In genomic region chr13:99766641-99767045, GRCh38 we compare ENCODE assay signal across 16 cellular contexts.
A peak's percentile ranks its signal among the peaks of the same experiment; 100 is the strongest.
DNase-seq lines count a peak whose midpoint lies in the region; TF ChIP-seq lines count a peak whose summit lies in the region.
"Had no signal": no experiment of that assay in that cellular context is flagged by ENCODE, and none has a peak within 500 bp of the region (broad histone marks: within the 10 kb centered on the region; RNA-seq: fewer than 3 reads in every experiment).

No MANE protein-coding gene starts in this region.

- H3K79me2 ChIP-seq in H9 (ENCODE audit: insufficient read depth, low read length), result no peaks in the 10 kb centered on the region
- H3K79me2 ChIP-seq in OCI-LY1 (ENCODE audit: insufficient read depth, low read length), result no peaks in the 10 kb centered on the region

- no peak overlapping the region for H3K56ac ChIP-seq in H9 (ENCODE audit: insufficient read length, low read depth, low read length)

- intact Hi-C loops in A673 (cut with micrococcal nuclease; ENCODE audit: unreplicated experiment) (loop anchor here (2.0 kb wide), 1 partner anchor 468 kb away; no protein-coding TSS in a partner anchor), vagina (cut with DNase I) (no loop called here)

- DNase-seq in A673 (ENCODE audit: low spot score) (peak; percentile 74), H9 (peak; percentile 61), glomerular visceral epithelial cell (ENCODE audit: extremely low spot score) (peak; percentile 12), vagina (ENCODE audit: extremely low spot score in 2 of 2) (no peak), GM13977 (ENCODE audit: low spot score) (no peak), NCI-H345 (lab: John Stamatoyannopoulos, UW) (no peak), GM03348 (ENCODE audit: low spot score) (no peak)
- DNase-seq: activated CD4-positive, alpha-beta T cell treated with anti-CD3 and anti-CD28 coated beads for 48 hours; kidney glomerular epithelial cell; natural killer cell; small intestine had no signal

- peaks cover 16 to 36% of the 10 kb centered on the region in 2 experiments for H3K9me3 Mint-ChIP-seq in H9

- H3K4me3 Mint-ChIP-seq in H9, result no peak overlapping the region
- H3K4me3 Mint-ChIP-seq: activated T-helper 17 cell treated with anti-CD3 and anti-CD28 coated beads, Interleukin-2, amount 50 U/mL, for 72 hours; natural killer cell had no signal

- no peak overlapping the region for H2BK120ac ChIP-seq in H9 (ENCODE audit: low read depth, low read length, poor library complexity, severe bottlenecking)

- no peaks in the 10 kb centered on the region for H3F3A ChIP-seq in OCI-LY1 (ENCODE audit: insufficient read depth, low read length)

- H2AFZ ChIP-seq in H9 (ENCODE audit: low read length), result no peak overlapping the region
- no peak overlapping the region for H2AFZ ChIP-seq in OCI-LY1 (ENCODE audit: low read length)

- H3K36me3 Mint-ChIP-seq in H9 (ENCODE audit: insufficient read depth in 1 of 3, low read depth in 3 of 3), result peaks cover 14 to 44% (median 35%) of the 10 kb centered on the region in 3 experiments

- H3K79me1 ChIP-seq in H9 (ENCODE audit: insufficient read depth, low read depth, low read length, poor library complexity, severe bottlenecking), result no peaks in the 10 kb centered on the region

- H3K9me3 ChIP-seq in A673 (ENCODE audit: low read depth, low read length, poor library complexity, severe bottlenecking) (peaks cover 2% of the 10 kb centered on the region), H9 (ENCODE audit: control insufficient read depth, low read depth, low read length) (peaks cover under 1% of the 10 kb centered on the region), OCI-LY1 (ENCODE audit: low read length) (peaks cover 3% of the 10 kb centered on the region; the same call in 1 of the 2 replicates), vagina (peaks cover 13% of the 10 kb centered on the region)

- no peaks in the 10 kb centered on the region for H3K27me3 Mint-ChIP-seq in H9 (ENCODE audit: low read depth)
- H3K27me3 Mint-ChIP-seq: activated T-helper 17 cell treated with anti-CD3 and anti-CD28 coated beads, Interleukin-2, amount 50 U/mL, for 72 hours had no signal

- no peak overlapping the region for H3K4ac ChIP-seq in H9 (ENCODE audit: low read depth, low read length)

- CTCF ChIA-PET in A673 (lab: Charles Lee), result interaction anchor here (1.1 kb wide), 1 partner anchor 531 kb away, joined by 3 read pairs; no protein-coding TSS in a partner anchor

- H2BK12ac ChIP-seq in H9 (ENCODE audit: insufficient read length, low read depth, low read length), result no peak overlapping the region

- no peaks in the 10 kb centered on the region for H3K27me3 ChIP-seq in A673 (replicated peaks; ENCODE audit: insufficient read depth, low read depth, low read length, poor library complexity)
- H3K27me3 ChIP-seq in H9 (ENCODE audit: insufficient read depth, low read length), result no peaks in the 10 kb centered on the region
- H3K27me3 ChIP-seq in OCI-LY1 (ENCODE audit: insufficient read depth, low read length), result no peaks in the 10 kb centered on the region
- H3K27me3 ChIP-seq in vagina, result no peaks in the 10 kb centered on the region
- H3K27me3 ChIP-seq: BLaER1, cardiac muscle cell, esophagus muscularis mucosa had no signal

- H4K8ac ChIP-seq in H9 (replicated peaks; ENCODE audit: insufficient read length, low read depth, low read length), result no peak overlapping the region

- H4K20me1 ChIP-seq in H9 (ENCODE audit: control insufficient read depth, insufficient read depth, insufficient read length) (no peaks in the 10 kb centered on the region), OCI-LY1 (ENCODE audit: insufficient read depth, low read length) (no peaks in the 10 kb centered on the region)
- H4K20me1 ChIP-seq: BLaER1 had no signal

- BruUV-seq in A673 (replicated peaks; lab: Mats Ljungman, UMichigan), result no TSS peak

- POLR2A ChIA-PET in A673 (lab: Charles Lee; ENCODE audit: low non-redundant PET), result no interaction called here

- no peak for TF ChIP-seq POLR2A in vagina (IDR thresholded peaks at IDR 0.05)

- TF ChIP-seq CTCF in A673 (conservative IDR thresholded peaks at IDR 0.05; ENCODE audit: low read depth, low read length), result peak; percentile 63
- TF ChIP-seq CTCF in H9 (conservative IDR thresholded peaks at IDR 0.05), result peak; percentile 84
- TF ChIP-seq CTCF in OCI-LY1 (IDR thresholded peaks at IDR 0.05; ENCODE audit: low read length), result peak; percentile 19; the same call in 1 of the 2 replicates
- no peak for TF ChIP-seq CTCF in vagina (IDR thresholded peaks at IDR 0.05)
- no peak for TF ChIP-seq CTCF in GM13977 (IDR thresholded peaks at IDR 0.05; ENCODE audit: extremely low read depth, insufficient read depth, missing control alignments)

- peaks cover 32% of the 10 kb centered on the region in 2 experiments for H3K4me1 Mint-ChIP-seq in H9
- H3K4me1 Mint-ChIP-seq: activated T-helper 17 cell treated with anti-CD3 and anti-CD28 coated beads, Interleukin-2, amount 50 U/mL, for 72 hours; natural killer cell had no signal

- H3K23ac ChIP-seq in H9 (ENCODE audit: insufficient read length, low read depth, low read length), result no peak overlapping the region

- H3T11ph ChIP-seq in H9 (ENCODE audit: low read length), result no peak overlapping the region

- no peak overlapping the region for H2BK20ac ChIP-seq in H9 (ENCODE audit: low read depth, low read length, poor library complexity, severe bottlenecking)

- peak overlapping the region; percentile 10 to 81 (median 78) for H3K27ac Mint-ChIP-seq in H9
- H3K27ac Mint-ChIP-seq: activated T-helper 17 cell treated with anti-CD3 and anti-CD28 coated beads, Interleukin-2, amount 50 U/mL, for 72 hours; natural killer cell had no signal

- H3K9me2 ChIP-seq in OCI-LY1 (ENCODE audit: low read depth, low read length), result no peaks in the 10 kb centered on the region

- no peak overlapping the region for H3K4me2 ChIP-seq in H9 (ENCODE audit: insufficient read depth, insufficient read length, low read length)
- no peak overlapping the region for H3K4me2 ChIP-seq in OCI-LY1 (ENCODE audit: low read length)
- H3K4me2 ChIP-seq: BLaER1 had no signal

- whole genome bisulfite sequencing in H9 (ENCODE audit: extremely low coverage, insufficient read length, low lambda C conversion rate), result no CpG with 5 or more reads among the region's 2 CpGs

- H3K18ac ChIP-seq in H9 (ENCODE audit: insufficient read length, low read depth, low read length), result no peak overlapping the region

- H2AK5ac ChIP-seq in H9 (ENCODE audit: insufficient read length, low read length), result no peak overlapping the region

- in situ Hi-C loops in GM13977 (cut with MboI; ENCODE audit: low pct_unique_long_range_greater_than_20kb, low sequenced_read_pairs, unreplicated experiment), result no loop called here

- H4K5ac ChIP-seq in H9 (ENCODE audit: insufficient read length, low read depth, low read length), result no peak overlapping the region

- no peak overlapping the region for H2BK15ac ChIP-seq in H9 (ENCODE audit: low read depth, low read length)

- H3K9ac ChIP-seq in H9 (ENCODE audit: extremely low read depth, insufficient read length, low read length) (no peak overlapping the region), OCI-LY1 (ENCODE audit: low read length) (no peak overlapping the region)
- H3K9ac ChIP-seq: BLaER1 had no signal

- H3K4me3 ChIP-seq in A673 (ENCODE audit: low read depth, low read length, poor library complexity, severe bottlenecking) (no peak overlapping the region), OCI-LY1 (ENCODE audit: low read depth, low read length, poor library complexity, severe bottlenecking) (no peak overlapping the region), vagina (no peak overlapping the region)
- H3K4me3 ChIP-seq: BLaER1, cardiac muscle cell, esophagus muscularis mucosa had no signal

- no peak overlapping the region for H3K14ac ChIP-seq in H9 (ENCODE audit: insufficient read depth, low read length)

- no peak overlapping the region for H2BK5ac ChIP-seq in H9 (ENCODE audit: insufficient read length, low read length)

- no peak overlapping the region for H4K91ac ChIP-seq in H9 (ENCODE audit: insufficient read length, low read depth, low read length)

- H3K4me1 ChIP-seq in A673 (ENCODE audit: insufficient read depth, low read length, poor library complexity, severe bottlenecking), result no peaks in the 10 kb centered on the region
- peaks cover 8% of the 10 kb centered on the region; the same call in 1 of the 2 replicates for H3K4me1 ChIP-seq in H9 (ENCODE audit: insufficient read depth, low read length)
- no peaks in the 10 kb centered on the region for H3K4me1 ChIP-seq in OCI-LY1 (ENCODE audit: insufficient read depth, low read length, severe bottlenecking)
- no peaks in the 10 kb centered on the region for H3K4me1 ChIP-seq in vagina
- H3K4me1 ChIP-seq: BLaER1, esophagus muscularis mucosa had no signal

- H3K36me3 ChIP-seq in A673 (ENCODE audit: insufficient read depth, low read length, poor library complexity, severe bottlenecking) (no peaks in the 10 kb centered on the region), OCI-LY1 (ENCODE audit: insufficient read depth, low read length) (no peaks in the 10 kb centered on the region), vagina (no peaks in the 10 kb centered on the region)
- H3K36me3 ChIP-seq: BLaER1, cardiac muscle cell, esophagus muscularis mucosa had no signal

- H3K23me2 ChIP-seq in H9 (ENCODE audit: insufficient read length, low read depth, low read length, poor library complexity, severe bottlenecking), result no peaks in the 10 kb centered on the region

- H3K27ac ChIP-seq in A673 (ENCODE audit: low read depth, low read length, poor library complexity, severe bottlenecking), result no peak overlapping the region
- H3K27ac ChIP-seq in H9 (ENCODE audit: insufficient read length, low read depth, low read length), result no peak overlapping the region
- H3K27ac ChIP-seq in OCI-LY1 (ENCODE audit: low read depth, low read length, poor library complexity, severe bottlenecking), result no peak overlapping the region
- no peak overlapping the region for H3K27ac ChIP-seq in vagina
- H3K27ac ChIP-seq: BLaER1, cardiac muscle cell, esophagus muscularis mucosa had no signal

Comparison
In these comparisons a context has a peak if more than half of its experiments do, and no peak if none do; other contexts are left out.
1. DNase-seq: peak in A673 (single experiment), H9 (single experiment) and glomerular visceral epithelial cell (single experiment); none in vagina (0 of 2), GM13977 (single experiment), NCI-H345 (single experiment) and GM03348 (single experiment).
2. CTCF ChIP-seq: peak in A673 (single experiment), H9 (single experiment) and OCI-LY1 (single experiment); none in vagina (0 of 3) and GM13977 (single experiment).